ENCODE assay signal across 6 cellular contexts in genomic region chr21:28181730-28182129, GRCh38.
"Had no signal": no experiment of that assay in that cellular context is flagged by ENCODE, and none has a peak within 500 bp of the region (broad histone marks: within the 10 kb centered on the region; RNA-seq: fewer than 3 reads in every experiment).

No MANE protein-coding gene starts in this region.

- H3K4me1 Mint-ChIP-seq: IgD-negative memory B cell had no signal

- H3K4me3 Mint-ChIP-seq: IgD-negative memory B cell had no signal

- FAIRE-seq: HTR-8/SVneo, K562 had no signal

- H3K27ac ChIP-seq: HL-60 had no signal

- H3K4me3 ChIP-seq: K562 had no signal

- DNase-seq: IMR-90, KBM-7 had no signal

- ATAC-seq: K562 had no signal

- H3K27ac Mint-ChIP-seq: IgD-negative memory B cell had no signal

- H3K27me3 Mint-ChIP-seq: IgD-negative memory B cell had no signal
